Comparison of ENCODE assay signal across 18 cellular contexts in the genomic region with DNA sequence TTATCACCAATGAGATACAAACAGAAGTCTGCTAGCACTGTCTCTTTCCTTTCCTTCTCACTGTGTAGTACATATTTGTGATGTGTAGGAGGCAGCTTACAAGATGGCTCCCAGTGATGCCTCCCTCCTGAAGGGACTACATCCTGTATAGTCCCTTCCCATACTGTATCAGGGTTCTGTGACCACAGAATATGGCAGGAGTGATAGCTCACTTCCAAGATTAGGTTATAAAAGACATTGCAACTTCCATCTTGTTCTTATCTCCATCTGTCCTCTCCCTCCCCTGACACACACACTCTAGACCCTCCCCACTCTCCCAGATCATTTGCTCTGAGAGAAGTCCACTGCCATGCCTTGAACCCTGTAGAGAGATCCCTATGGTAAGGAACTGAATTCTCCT.
"Had no signal": no experiment of that assay in that cellular context is flagged by ENCODE, and none has a peak within 500 bp of the region (broad histone marks: within the 10 kb centered on the region; RNA-seq: fewer than 3 reads in every experiment).

No MANE protein-coding gene starts in this region.

- H3K9ac ChIP-seq: parathyroid adenoma had no signal

- H2AFZ ChIP-seq: hepatocyte, parathyroid adenoma had no signal

- H3K9me3 ChIP-seq: body of pancreas, mucosa of descending colon, spleen, thyroid gland had no signal

- H3K27me3 ChIP-seq: body of pancreas, dorsolateral prefrontal cortex, hepatocyte, spleen, thyroid gland had no signal

- ATAC-seq: activated naive CD4-positive, alpha-beta T cell treated with anti-CD3 and anti-CD28 coated beads, Interleukin-2, amount 50 U/mL, for 72 hours; body of pancreas; mucosa of descending colon; sciatic nerve had no signal

- H3K27ac ChIP-seq: body of pancreas, dorsolateral prefrontal cortex, epithelial cell of prostate, hepatocyte, parathyroid adenoma, spleen, thyroid gland had no signal

- DNase-seq: activated CD4-positive, alpha-beta T cell treated with anti-CD3 and anti-CD28 coated beads, Interleukin-2, amount 50 U/mL, for 4 hours; activated gamma-delta T cell treated with Interleukin-2 at 50 U/mL for 16 hours; amygdala; body of pancreas; caudate nucleus; dorsolateral prefrontal cortex; mucosa of descending colon; naive B cell; spleen; stimulated activated naive CD4-positive, alpha-beta T cell; thyroid gland had no signal

- H3K4me3 ChIP-seq: body of pancreas, dorsolateral prefrontal cortex, hepatocyte, mucosa of descending colon, spleen, thyroid gland had no signal

- H3K36me3 ChIP-seq: spleen, thyroid gland had no signal

- FAIRE-seq: colon, TTC549 had no signal
